In genomic region chr7:75938921-75939320, GRCh38 we compare ENCODE assay signal across 1 cellular context.
TF ChIP-seq lines count a peak whose summit lies in the region.

No MANE protein-coding gene starts in this region.

TF ChIP-seq in WTC11, 78 proteins besides CTCF, POLR2A, EP300 and RAD21 (continued from another document):
- TF ChIP-seq ATF2 (CRISPR knock-in tag; IDR thresholded peaks at IDR 0.05; ENCODE audit: borderline replicate concordance, low read depth) (no peak), ATF6 (CRISPR knock-in tag; IDR thresholded peaks at IDR 0.05) (no peak), ZNF423 (CRISPR knock-in tag; IDR thresholded peaks at IDR 0.05) (no peak), PRRX2 (CRISPR knock-in tag; IDR thresholded peaks at IDR 0.05) (no peak), EMX1 (CRISPR knock-in tag; IDR thresholded peaks at IDR 0.05) (no peak), ETV6 (CRISPR knock-in tag; IDR thresholded peaks at IDR 0.05) (no peak), HMGXB4 (CRISPR knock-in tag; IDR thresholded peaks at IDR 0.05) (no peak)
